ENCODE assay signal across 2 cellular contexts in the genomic region with DNA sequence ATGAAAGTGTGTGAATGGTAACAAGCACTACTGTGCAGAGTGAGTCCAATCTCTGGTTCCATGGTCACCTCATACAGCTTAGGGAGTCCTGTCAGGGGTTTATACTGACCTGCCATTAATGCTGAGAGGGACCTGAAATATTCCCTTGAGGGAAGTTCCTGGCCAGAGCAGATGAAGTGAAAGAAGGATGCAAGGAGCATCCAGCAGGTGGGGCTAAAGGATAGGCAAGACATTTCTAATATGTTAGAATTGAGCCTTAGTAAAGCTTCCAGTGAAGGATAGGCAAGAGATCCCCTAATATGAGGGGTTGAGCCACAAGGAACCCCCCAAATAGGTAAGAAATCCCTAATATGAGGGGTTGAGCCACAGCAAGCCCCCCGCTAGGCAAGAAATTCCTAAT.
TF ChIP-seq lines count a peak whose summit lies in the region.

No MANE protein-coding gene starts in this region.

TF ChIP-seq in IMR-90, 13 proteins besides CTCF, POLR2A, EP300 and RAD21:
- peak; percentile 25; the same call in 1 of the 2 replicates for TF ChIP-seq SMC3 (IDR thresholded peaks at IDR 0.05; ENCODE audit: low read depth, low read length)
- no peak for TF ChIP-seq FOS (IDR thresholded peaks at IDR 0.05; ENCODE audit: low read depth, low read length)
TF ChIP-seq in IMR-90: peak in this region for 1.

TF ChIP-seq in GM12878, 131 proteins besides CTCF, POLR2A, EP300 and RAD21:
- no peak for TF ChIP-seq HDGF (IDR thresholded peaks at IDR 0.05)
- no peak for TF ChIP-seq BRCA1 (IDR thresholded peaks at IDR 0.05; ENCODE audit: low read depth, low read length)
- no peak for TF ChIP-seq ZNF274 (IDR thresholded peaks at IDR 0.05; ENCODE audit: insufficient read depth, insufficient read length)
- TF ChIP-seq KLF5 (IDR thresholded peaks at IDR 0.05; ENCODE audit: partially characterized antibody): no peak
- TF ChIP-seq NRF1 (conservative IDR thresholded peaks at IDR 0.05; ENCODE audit: low read depth, low read length): no peak
